ENCODE assay signal across 24 cellular contexts in genomic region chr6:137115653-137116052, GRCh38. TPM values are rescaled to one million over a fixed set of nuclear protein-coding genes. Genes with fewer than 3 reads are reported as not detected.
DNase-seq lines count a peak whose midpoint lies in the region; ATAC-seq and TF ChIP-seq lines count a peak whose summit lies in the region.
"Had no signal": no experiment of that assay in that cellular context is flagged by ENCODE, and none has a peak within 500 bp of the region (broad histone marks: within the 10 kb centered on the region; RNA-seq: fewer than 3 reads in every experiment).

No MANE protein-coding gene starts in this region.

- TF ChIP-seq RAD21 in SK-N-SH (IDR thresholded peaks at IDR 0.05; ENCODE audit: low read length), result no peak

- H3K9me3 ChIP-seq in SK-N-SH, result no peaks in the 10 kb centered on the region
- peaks cover 0 to 15% (median 10%) of the 10 kb centered on the region in 4 donors for H3K9me3 ChIP-seq in upper lobe of left lung
- H3K9me3 ChIP-seq in PC-9 (ENCODE audit: insufficient read depth, low read depth), result peaks cover 18% of the 10 kb centered on the region; the same call in 1 of the 2 replicates
- H3K9me3 ChIP-seq: uterus had no signal

- POLR2A ChIA-PET in SK-N-SH (lab: Yijun Ruan, JAX) (no interaction called here), PC-9 (lab: Charles Lee; ENCODE audit: unreplicated experiment) (interaction anchor here (0.7 kb wide), 1 partner anchor 146 kb away, joined by 6 read pairs; no protein-coding TSS in a partner anchor)

- no peak for ATAC-seq in SK-N-SH treated with all-trans-retinoic acid at 6 μM for 48 hours
- no peak for ATAC-seq in upper lobe of left lung (ENCODE audit: low FRiP score in 2 of 2)
- ATAC-seq: activated T-cell treated with anti-CD3 and anti-CD28 coated beads, Interleukin-2, amount 50 U/mL, for 72 hours; HCT116; mucosa of descending colon had no signal

- H3K9ac ChIP-seq in SK-N-SH, result no peak overlapping the region

- TF ChIP-seq EP300 in SK-N-SH (IDR thresholded peaks at IDR 0.05; ENCODE audit: borderline replicate concordance in 1 of 2, low read depth in 1 of 2, low read length in 1 of 2), result no peak
- TF ChIP-seq EP300 in upper lobe of left lung (IDR thresholded peaks at IDR 0.05), result peak in 2 of 4 donors; percentile 34 to 36

- intact Hi-C loops in PC-9 (cut with micrococcal nuclease; ENCODE audit: unreplicated experiment), result no loop called here

- H4K20me1 ChIP-seq in SK-N-SH (ENCODE audit: insufficient read depth) (no peaks in the 10 kb centered on the region), PC-9 (ENCODE audit: insufficient read depth) (no peaks in the 10 kb centered on the region)

- DNase-seq in SK-N-SH (peak; percentile 9), NCI-H2029 treated with DMSO at 0.1 percent for 48 hours (lab: John Stamatoyannopoulos, UW) (peak; percentile 8), fibroblast of mammary gland (ENCODE audit: low read depth) (peak; percentile 5), upper lobe of left lung (no peak), PC-9 (no peak), 8988T (no peak), NCI-H774 (lab: John Stamatoyannopoulos, UW) (no peak)
- DNase-seq: activated CD4-positive, alpha-beta T cell treated with anti-CD3 and anti-CD28 coated beads for 48 hours; activated naive CD4-positive, alpha-beta T cell treated with anti-CD3 and anti-CD28 coated beads for 36 hours; activated T-cell treated with anti-CD3 and anti-CD28 coated beads, Interleukin-2, amount 50 U/mL, for 72 hours; heart right ventricle; KG1; mucosa of descending colon; NCI-H2107; posterior cingulate gyrus; SIG-M5; uterus had no signal

- TF ChIP-seq CTCF in SK-N-SH (IDR thresholded peaks at IDR 0.05) (no peak), fibroblast of mammary gland (conservative IDR thresholded peaks at IDR 0.05; ENCODE audit: control insufficient read depth, insufficient read depth, low read depth, low read length) (no peak), upper lobe of left lung (IDR thresholded peaks at IDR 0.05) (no peak), PC-9 (conservative IDR thresholded peaks at IDR 0.05) (no peak)

- H3K4me2 ChIP-seq in SK-N-SH, result no peak overlapping the region
- no peak overlapping the region for H3K4me2 ChIP-seq in PC-9

- H3K79me2 ChIP-seq in SK-N-SH (ENCODE audit: insufficient read depth), result no peaks in the 10 kb centered on the region
- no peaks in the 10 kb centered on the region for H3K79me2 ChIP-seq in PC-9 (ENCODE audit: low read depth)

- TF ChIP-seq POLR2A in upper lobe of left lung (IDR thresholded peaks at IDR 0.05), result no peak

- H2AFZ ChIP-seq in SK-N-SH (ENCODE audit: low read depth) (no peak overlapping the region), PC-9 (no peak overlapping the region)

- CTCF ChIA-PET in SK-N-SH (lab: Yijun Ruan, JAX), result interaction anchor here (1.1 to 3.1 kb wide), 3 partner anchors 18 to 252 kb away, joined by 3 to 17 read pairs (median 3); no protein-coding TSS in a partner anchor
- CTCF ChIA-PET in PC-9 (lab: Charles Lee), result no interaction called here

- no peaks in the 10 kb centered on the region for H3K36me3 ChIP-seq in SK-N-SH (replicated peaks in 1 of 2; ENCODE audit: control insufficient read depth in 1 of 2, insufficient read depth in 2 of 2, low read length in 1 of 2)
- no peaks in the 10 kb centered on the region for H3K36me3 ChIP-seq in upper lobe of left lung
- no peaks in the 10 kb centered on the region for H3K36me3 ChIP-seq in PC-9 (ENCODE audit: low read depth)
- H3K36me3 ChIP-seq: cardiac muscle cell, heart right ventricle, uterus had no signal

- BruUV-seq in PC-9 (replicated peaks; lab: Mats Ljungman, UMichigan), result no TSS peak

- H3K27ac ChIP-seq in SK-N-SH (ENCODE audit: low read depth in 2 of 2, low read length in 1 of 2), result no peak overlapping the region
- peak overlapping the region in 3 of 4 donors; percentile 13 to 36 (median 20) for H3K27ac ChIP-seq in upper lobe of left lung
- no peak overlapping the region for H3K27ac ChIP-seq in PC-9
- H3K27ac ChIP-seq: cardiac muscle cell, uterus had no signal

- H3K9me2 ChIP-seq in SK-N-SH (no peaks in the 10 kb centered on the region), PC-9 (ENCODE audit: insufficient read depth) (no peaks in the 10 kb centered on the region)

- H3K4me3 ChIP-seq in SK-N-SH (ENCODE audit: low read depth in 2 of 2, low read length in 1 of 2) (no peak overlapping the region), fibroblast of mammary gland (ENCODE audit: control insufficient read depth, low read depth, low read length) (no peak overlapping the region), upper lobe of left lung (no peak overlapping the region), PC-9 (no peak overlapping the region)
- H3K4me3 ChIP-seq: cardiac muscle cell, heart right ventricle, mucosa of descending colon, uterus had no signal

- H3F3A ChIP-seq in SK-N-SH (replicated peaks; ENCODE audit: insufficient read depth) (peaks cover 10% of the 10 kb centered on the region), PC-9 (ENCODE audit: insufficient read depth, low read depth) (0 out of 2 replicates have a peak, but pooled peaks cover 3% of the 10 kb centered on the region)

- WGBS in SK-N-SH (ENCODE audit: low lambda C conversion rate), result 66% methylated on average over 2 of the region's 2 CpGs
- WGBS in upper lobe of left lung, 2 donors, result 48 to 64% methylated on average over 2 of the region's 2 CpGs

- no peaks in the 10 kb centered on the region for H3K27me3 ChIP-seq in SK-N-SH (ENCODE audit: insufficient read depth)
- H3K27me3 ChIP-seq in upper lobe of left lung, result no peaks in the 10 kb centered on the region
- no peaks in the 10 kb centered on the region for H3K27me3 ChIP-seq in PC-9 (ENCODE audit: insufficient read depth, low read depth)
- H3K27me3 ChIP-seq: cardiac muscle cell, heart right ventricle, uterus had no signal

- H3K4me1 ChIP-seq in SK-N-SH (ENCODE audit: control insufficient read depth in 1 of 2, insufficient read depth in 2 of 2, low read depth in 1 of 2, low read length in 1 of 2) (no peaks in the 10 kb centered on the region), upper lobe of left lung (peaks cover 0 to 14% (median 7%) of the 10 kb centered on the region in 4 donors), PC-9 (replicated peaks; ENCODE audit: insufficient read depth) (no peaks in the 10 kb centered on the region)
- H3K4me1 ChIP-seq: uterus had no signal

TF ChIP-seq in SK-N-SH, 30 proteins besides CTCF, POLR2A, EP300 and RAD21 (continues in another document):
- TF ChIP-seq PBX3 (IDR thresholded peaks at IDR 0.05), result no peak

TF ChIP-seq in SK-N-SH treated with all-trans-retinoic acid at 6 μM for 48 hours, 23 proteins besides CTCF, POLR2A, EP300 and RAD21:
- TF ChIP-seq ZNF565 (CRISPR knock-in tag; conservative IDR thresholded peaks at IDR 0.05; ENCODE audit: low read depth), result no peak
- TF ChIP-seq TSHZ2 (CRISPR knock-in tag; IDR thresholded peaks at IDR 0.05), result no peak
- TF ChIP-seq BACH2 (CRISPR knock-in tag; IDR thresholded peaks at IDR 0.05; ENCODE audit: borderline replicate concordance), result no peak
- no peak for TF ChIP-seq POU6F1 (CRISPR knock-in tag; IDR thresholded peaks at IDR 0.05; ENCODE audit: borderline replicate concordance, low read depth)
- TF ChIP-seq GLIS3 (CRISPR knock-in tag; IDR thresholded peaks at IDR 0.05), result no peak
- no peak for TF ChIP-seq ZNF8 (CRISPR knock-in tag; IDR thresholded peaks at IDR 0.05)

RNA-seq across cellular contexts. Expression of gene IL22RA2, which starts 57.8 kb away (rescaled TPM):
- not detected in 2 replicates for polyA plus RNA-seq in SK-N-SH (2012; rRNA removed)
- polyA plus RNA-seq in SK-N-SH (2012; cell fraction: cytosol; rRNA removed), result not detected in 2 replicates
- not detected in 2 replicates for polyA plus RNA-seq in SK-N-SH (2012; cell fraction: nucleus; rRNA removed)
- total RNA-seq in upper lobe of left lung (not detected), PC-9 (2021) (not detected in 2 replicates)
- total RNA-seq: activated naive CD4-positive, alpha-beta T cell treated with anti-CD3 and anti-CD28 coated beads for 36 hours; activated T-cell treated with anti-CD3 and anti-CD28 coated beads, Interleukin-2, amount 50 U/mL, for 72 hours; cardiac muscle cell; HT-29; mucosa of descending colon; uterus had no signal
- polyA plus RNA-seq: cardiac muscle cell, CD14-positive monocyte, heart right ventricle, liver, neural cell had no signal

Comparison
In these comparisons a context has a peak if more than half of its experiments do, and no peak if none do; other contexts are left out.
1. DNase-seq: peak in SK-N-SH (single experiment), NCI-H2029 treated with DMSO at 0.1 percent for 48 hours (single experiment) and fibroblast of mammary gland (single experiment); none in upper lobe of left lung (0 of 2), PC-9 (0 of 2), 8988T (single experiment) and NCI-H774 (single experiment).
2. H3K27ac ChIP-seq: peak in upper lobe of left lung (3 of 4); none in SK-N-SH (0 of 2) and PC-9 (single experiment).